In the genomic region with DNA sequence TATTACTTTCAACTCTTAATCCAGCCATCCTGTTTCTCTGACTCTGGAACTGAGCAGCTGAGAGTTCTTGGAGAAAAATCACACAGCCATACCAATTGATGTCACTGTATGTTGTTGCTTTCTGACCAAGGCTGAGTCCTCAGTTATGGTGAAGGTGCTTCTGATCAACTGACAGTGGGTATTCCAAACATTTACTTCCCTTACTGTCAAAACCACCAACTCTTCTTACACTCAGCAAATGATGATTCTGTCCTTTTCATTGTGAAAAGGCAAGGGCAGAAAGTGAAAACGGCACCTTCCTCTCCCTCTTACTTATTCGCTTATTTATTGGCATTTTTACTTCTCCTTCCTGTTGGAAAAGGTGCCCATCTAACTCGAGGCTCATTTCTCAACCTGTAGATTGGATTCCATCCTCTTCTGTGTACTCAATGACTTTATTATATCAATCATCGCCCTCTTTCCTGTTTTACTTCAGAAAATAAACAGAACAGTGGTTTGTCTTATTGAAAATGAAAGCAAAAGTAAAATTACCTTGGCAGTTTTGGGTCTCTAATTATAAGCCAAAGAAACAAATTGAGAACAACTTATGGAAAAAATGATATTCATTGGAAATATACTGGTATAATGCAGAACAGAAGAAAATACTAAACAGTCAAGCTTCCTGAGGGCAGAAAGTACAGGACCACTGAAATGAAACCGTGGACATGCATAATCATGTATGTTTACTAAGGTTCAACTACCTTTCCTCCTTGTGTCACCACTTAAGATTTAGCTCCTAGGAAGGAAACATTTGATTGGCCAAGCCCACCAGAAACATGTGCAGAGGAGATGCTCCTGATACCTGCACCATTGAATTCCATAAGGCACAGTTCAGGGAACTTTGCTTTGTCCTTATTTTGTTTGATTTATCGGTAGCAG, we compare ENCODE assay signal across 8 cellular contexts.
DNase-seq lines count a peak whose midpoint lies in the region; ATAC-seq, FAIRE-seq and TF ChIP-seq lines count a peak whose summit lies in the region.

No MANE protein-coding gene starts in this region.

- no peaks in the 10 kb centered on the region for H3K36me3 ChIP-seq in OCI-LY3 (replicated peaks; ENCODE audit: low read depth, low read length)
- no peaks in the 10 kb centered on the region for H3K36me3 ChIP-seq in endothelial cell of umbilical vein (ENCODE audit: control insufficient read depth in 2 of 2, extremely low read depth in 1 of 2, insufficient read depth in 2 of 2, low read length in 2 of 2)
- no peaks in the 10 kb centered on the region for H3K36me3 ChIP-seq in psoas muscle (ENCODE audit: insufficient read depth in 1 of 2, low read depth in 1 of 2)

- no peaks in the 10 kb centered on the region for H3K9me3 ChIP-seq in OCI-LY3 (ENCODE audit: insufficient read depth, low read length)
- H3K9me3 ChIP-seq in endothelial cell of umbilical vein (replicated peaks; ENCODE audit: control insufficient read depth, insufficient read depth, low read length) = no peaks in the 10 kb centered on the region
- H3K9me3 ChIP-seq in psoas muscle = no peaks in the 10 kb centered on the region

- H2AFZ ChIP-seq in OCI-LY3 (ENCODE audit: low read depth, low read length) (peak overlapping the region; percentile 92), endothelial cell of umbilical vein (ENCODE audit: low read depth, low read length) (peak overlapping the region; percentile 98)

- H3K9me1 ChIP-seq in endothelial cell of umbilical vein (replicated peaks; ENCODE audit: control insufficient read depth, extremely low read depth, insufficient read depth, low read length) = no peaks in the 10 kb centered on the region

- ATAC-seq in psoas muscle (peak in 2 of 4 donors; percentile 4 to 29), GM18505 (IDR thresholded peaks at IDR 0.05; ENCODE audit: unreplicated experiment) (no peak)

- H3K9ac ChIP-seq in OCI-LY3 (ENCODE audit: low read length) = peak overlapping the region; percentile 61
- H3K9ac ChIP-seq in endothelial cell of umbilical vein (replicated peaks; ENCODE audit: extremely low read depth, insufficient read depth, low read length) = peak overlapping the region; percentile 42

- BruUV-seq in endothelial cell of umbilical vein (replicated peaks; lab: Mats Ljungman, UMichigan) = no TSS peak

- TF ChIP-seq POLR2A in endothelial cell of umbilical vein (IDR thresholded peaks at IDR 0.05; ENCODE audit: low read depth, low read length) (no peak), GM18505 (IDR thresholded peaks at IDR 0.05; ENCODE audit: borderline replicate concordance, extremely low read depth, insufficient read depth, insufficient read length) (no peak)

- intact Hi-C loops in endothelial cell of umbilical vein (cut with micrococcal nuclease) = loop anchor here (10.0 kb wide), 1 partner anchor 1848 kb away; a partner anchor contains a TSS
- intact Hi-C loops in psoas muscle (cut with DNase I) = loop anchor here (2.0 kb wide), 1 partner anchor 126 kb away; no protein-coding TSS in a partner anchor

- dilution Hi-C loops in endothelial cell of umbilical vein (cut with MboI; ENCODE audit: extremely low pct_ligation_motif_present, low sequenced_read_pairs) = no loop called here

- 42 to 49% (median 43%) methylated on average over 6 of the region's 6 CpGs for WGBS in psoas muscle, 3 donors

- H3K4me3 Mint-ChIP-seq in activated naive CD4-positive, alpha-beta T cell treated with anti-CD3 and anti-CD28 coated beads, Interleukin-2, amount 10 ng/mL, durations not matched to agents 7 days and 5 days = peak overlapping the region; percentile 70

- H3K4me1 ChIP-seq in OCI-LY3 (ENCODE audit: low read length) (peaks cover 59% of the 10 kb centered on the region), endothelial cell of umbilical vein (ENCODE audit: control insufficient read depth, extremely low read depth, insufficient read depth, low read length) (peaks cover 16% of the 10 kb centered on the region), psoas muscle (peaks cover 9% of the 10 kb centered on the region)

- H3K27ac ChIP-seq in OCI-LY3 (ENCODE audit: low read length) = peak overlapping the region; percentile 34
- peak overlapping the region; percentile 46 for H3K27ac ChIP-seq in endothelial cell of umbilical vein (ENCODE audit: insufficient read depth, low read depth, low read length)
- H3K27ac ChIP-seq in psoas muscle = peak overlapping the region; percentile 11

- POLR2A ChIA-PET in endothelial cell of umbilical vein (lab: Charles Lee) = no interaction called here

- H3K4me2 ChIP-seq in OCI-LY3 (ENCODE audit: low read length) = peak overlapping the region; percentile 90
- peak overlapping the region; percentile 87 for H3K4me2 ChIP-seq in endothelial cell of umbilical vein (ENCODE audit: insufficient read depth, low read length)

- no peak for DNase-seq in activated naive CD4-positive, alpha-beta T cell treated with anti-CD3 and anti-CD28 coated beads, Interleukin-2, amount 10 ng/mL, durations not matched to agents 7 days and 5 days
- DNase-seq in activated naive CD4-positive, alpha-beta T cell treated with Interleukin-2 at 50 U/mL for 16 hours = no peak
- DNase-seq in endothelial cell of umbilical vein (ENCODE audit: low read depth, low spot score) (peak; percentile 61), psoas muscle (no peak), GM20000 (ENCODE audit: low spot score) (no peak), GM19238 (ENCODE audit: insufficient read length, low spot score) (no peak)

- H4K20me1 ChIP-seq in OCI-LY3 (ENCODE audit: insufficient read depth, low read length) = no peaks in the 10 kb centered on the region
- H4K20me1 ChIP-seq in endothelial cell of umbilical vein (replicated peaks; ENCODE audit: control insufficient read depth, extremely low read depth, insufficient read depth, low read length) = no peaks in the 10 kb centered on the region

- H3K4me1 Mint-ChIP-seq in activated naive CD4-positive, alpha-beta T cell treated with anti-CD3 and anti-CD28 coated beads, Interleukin-2, amount 10 ng/mL, durations not matched to agents 7 days and 5 days = peaks cover 78% of the 10 kb centered on the region

- H3K36me3 Mint-ChIP-seq in activated naive CD4-positive, alpha-beta T cell treated with anti-CD3 and anti-CD28 coated beads, Interleukin-2, amount 10 ng/mL, durations not matched to agents 7 days and 5 days = peaks cover 24% of the 10 kb centered on the region

- H3K27me3 ChIP-seq in OCI-LY3 (ENCODE audit: low read depth, low read length) = no peaks in the 10 kb centered on the region
- H3K27me3 ChIP-seq in endothelial cell of umbilical vein (ENCODE audit: control insufficient read depth in 2 of 2, insufficient read depth in 2 of 2, low read length in 2 of 2) = no peaks in the 10 kb centered on the region
- H3K27me3 ChIP-seq in psoas muscle (ENCODE audit: insufficient read depth in 3 of 3, low read length in 2 of 3) = no peaks in the 10 kb centered on the region

- H3K79me2 ChIP-seq in OCI-LY3 (ENCODE audit: low read length) = no peaks in the 10 kb centered on the region
- H3K79me2 ChIP-seq in endothelial cell of umbilical vein (ENCODE audit: control insufficient read depth, insufficient read depth, low read length) = no peaks in the 10 kb centered on the region

- peaks cover 15% of the 10 kb centered on the region for H3K9me3 Mint-ChIP-seq in activated naive CD4-positive, alpha-beta T cell treated with anti-CD3 and anti-CD28 coated beads, Interleukin-2, amount 10 ng/mL, durations not matched to agents 7 days and 5 days

- CTCF ChIA-PET in activated naive CD4-positive, alpha-beta T cell treated with anti-CD3 and anti-CD28 coated beads, Interleukin-2, amount 10 ng/mL, durations not matched to agents 7 days and 5 days (lab: Charles Lee) = interaction anchor here (0.6 to 2.9 kb wide), 14 partner anchors 26 to 755 kb away, joined by 3 to 22 read pairs (median 6); no protein-coding TSS in a partner anchor
- CTCF ChIA-PET in endothelial cell of umbilical vein (lab: Charles Lee) = interaction anchor here (0.6 to 3.1 kb wide), 22 partner anchors 13 to 237 kb away, joined by 3 to 38 read pairs (median 4); a partner anchor contains a TSS

- peaks cover 5% of the 10 kb centered on the region for H3K27me3 Mint-ChIP-seq in activated naive CD4-positive, alpha-beta T cell treated with anti-CD3 and anti-CD28 coated beads, Interleukin-2, amount 10 ng/mL, durations not matched to agents 7 days and 5 days

- FAIRE-seq in endothelial cell of umbilical vein (lab: Jason Lieb, UNC) = no peak

- H3K27ac Mint-ChIP-seq in activated naive CD4-positive, alpha-beta T cell treated with anti-CD3 and anti-CD28 coated beads, Interleukin-2, amount 10 ng/mL, durations not matched to agents 7 days and 5 days = peak overlapping the region; percentile 93

- TF ChIP-seq CTCF in OCI-LY3 (IDR thresholded peaks at IDR 0.05; ENCODE audit: low read depth, low read length) (no peak), endothelial cell of umbilical vein (IDR thresholded peaks at IDR 0.05; ENCODE audit: extremely low read depth in 1 of 2, insufficient read depth in 1 of 2, low read depth in 1 of 2, low read length in 2 of 2) (no peak), psoas muscle (IDR thresholded peaks at IDR 0.05) (no peak), GM20000 (IDR thresholded peaks at IDR 0.05; ENCODE audit: extremely low read depth, missing control alignments) (no peak)

- H3K4me3 ChIP-seq in OCI-LY3 (ENCODE audit: low read length) (peak overlapping the region; percentile 78), endothelial cell of umbilical vein (replicated peaks in 1 of 3; ENCODE audit: insufficient read depth in 1 of 3, low read depth in 1 of 3, low read length in 3 of 3) (peak overlapping the region; percentile 11 to 64 (median 20)), psoas muscle (peak overlapping the region; percentile 47)

TF ChIP-seq in endothelial cell of umbilical vein, 7 proteins besides CTCF, POLR2A, EP300 and RAD21:
- TF ChIP-seq POLR2AphosphoS5 (IDR thresholded peaks at IDR 0.05; ENCODE audit: insufficient read depth, low read depth, low read length) (no peak), MYC (IDR thresholded peaks at IDR 0.05; ENCODE audit: low read depth, low read length) (no peak), GATA2 (IDR thresholded peaks at IDR 0.05; ENCODE audit: insufficient read depth, insufficient read length, low read depth, low read length) (no peak), FOS (IDR thresholded peaks at IDR 0.05; ENCODE audit: borderline replicate concordance, insufficient read depth, low read length) (no peak), JUN (IDR thresholded peaks at IDR 0.05; ENCODE audit: borderline replicate concordance, insufficient read depth, insufficient read length, low read depth) (no peak), EZH2 (IDR thresholded peaks at IDR 0.05; ENCODE audit: borderline replicate concordance, low read depth, low read length, severe bottlenecking) (no peak)
- TF ChIP-seq, protein P1, sequence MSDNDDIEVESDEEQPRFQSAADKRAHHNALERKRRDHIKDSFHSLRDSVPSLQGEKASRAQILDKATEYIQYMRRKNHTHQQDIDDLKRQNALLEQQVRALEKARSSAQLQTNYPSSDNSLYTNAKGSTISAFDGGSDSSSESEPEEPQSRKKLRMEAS (IDR thresholded peaks at IDR 0.05; ENCODE audit: insufficient read depth, insufficient read length) = no peak

Comparison
In these comparisons a context has a peak if more than half of its experiments do, and no peak if none do; other contexts are left out.
1. H3K4me3 ChIP-seq: peak in every context shown above with its lines; median percentile 78 in OCI-LY3; 47 in psoas muscle; 20 in endothelial cell of umbilical vein.